ENCODE assay signal across 16 cellular contexts in genomic region chr2:145957929-145958328, GRCh38.
DNase-seq lines count a peak whose midpoint lies in the region; ATAC-seq and TF ChIP-seq lines count a peak whose summit lies in the region.
"Had no signal": no experiment of that assay in that cellular context is flagged by ENCODE, and none has a peak within 500 bp of the region (broad histone marks: within the 10 kb centered on the region; RNA-seq: fewer than 3 reads in every experiment).

No MANE protein-coding gene starts in this region.

- H3K9me3 Mint-ChIP-seq in MCF 10A (ENCODE audit: unreplicated experiment) (peaks cover 31% of the 10 kb centered on the region), endothelial cell (ENCODE audit: unreplicated experiment) (no peaks in the 10 kb centered on the region)
- H3K9me3 Mint-ChIP-seq in activated CD4-positive, alpha-beta memory T cell treated with anti-CD3 and anti-CD28 coated beads for 36 hours = peaks cover 50% of the 10 kb centered on the region

- no peaks in the 10 kb centered on the region for H3K9me2 ChIP-seq in MM.1S (replicated peaks; ENCODE audit: insufficient read depth, low read length)

- H3K4me1 ChIP-seq in breast epithelium (no peaks in the 10 kb centered on the region), MM.1S (ENCODE audit: low read length) (no peaks in the 10 kb centered on the region)
- H3K4me1 ChIP-seq: SJCRH30 had no signal

- POLR2A ChIA-PET in MCF 10A (lab: Yijun Ruan, JAX) = no interaction called here
- POLR2A ChIA-PET in activated CD4-positive, alpha-beta memory T cell treated with anti-CD3 and anti-CD28 coated beads for 36 hours (lab: Charles Lee) = no interaction called here

- H3K9ac ChIP-seq in MM.1S (ENCODE audit: low read length) = no peak overlapping the region

- H3K4me1 Mint-ChIP-seq in MCF 10A (ENCODE audit: insufficient read depth, unreplicated experiment) (no peaks in the 10 kb centered on the region), endothelial cell (ENCODE audit: unreplicated experiment) (no peaks in the 10 kb centered on the region)
- H3K4me1 Mint-ChIP-seq in activated CD4-positive, alpha-beta memory T cell treated with anti-CD3 and anti-CD28 coated beads for 36 hours (ENCODE audit: low read depth) = no peaks in the 10 kb centered on the region
- H3K4me1 Mint-ChIP-seq: CD8-positive, alpha-beta memory T cell had no signal

- DNase-seq in MCF 10A (ENCODE audit: unreplicated experiment) (peak; percentile 34), breast epithelium (ENCODE audit: low spot score in 2 of 2) (no peak), MM.1S (peak; percentile 20), epithelial cell of esophagus (ENCODE audit: low read depth) (peak; percentile 38), endothelial cell (ENCODE audit: low spot score) (no peak)
- DNase-seq in activated CD4-positive, alpha-beta memory T cell treated with anti-CD3 and anti-CD28 coated beads for 36 hours = no peak
- DNase-seq in stimulated activated CD4-positive, alpha-beta T cell treated with anti-CD3 and anti-CD28 coated beads, Interleukin-2, amount 100 ng/mL, for 24 hours = no peak
- DNase-seq: activated CD8-positive, alpha-beta T cell treated with anti-CD3 and anti-CD28 coated beads for 36 hours; activated gamma-delta T cell treated with Interleukin-2 at 50 U/mL for 16 hours; CD8-positive, alpha-beta memory T cell; effector CD4-positive, alpha-beta T cell; glutamatergic neuron; midbrain; NCI-H2081 had no signal

- no peak overlapping the region for H3K4me3 ChIP-seq in breast epithelium
- no peak overlapping the region for H3K4me3 ChIP-seq in MM.1S (ENCODE audit: low read length)
- H3K4me3 ChIP-seq in epithelial cell of esophagus (ENCODE audit: low read length) = no peak overlapping the region
- H3K4me3 ChIP-seq: SJCRH30 had no signal

- H2AFZ ChIP-seq in MM.1S (ENCODE audit: low read length) = no peak overlapping the region

- BruUV-seq in MCF 10A (replicated peaks; lab: Mats Ljungman, UMichigan) = no TSS peak

- H3K79me2 ChIP-seq in MM.1S (ENCODE audit: low read length) = no peaks in the 10 kb centered on the region

- no peaks in the 10 kb centered on the region for H3F3A ChIP-seq in MM.1S (ENCODE audit: insufficient read depth, low read length)

- H3K27ac Mint-ChIP-seq in MCF 10A (ENCODE audit: low read depth, unreplicated experiment) = no peak overlapping the region
- H3K27ac Mint-ChIP-seq in activated CD4-positive, alpha-beta memory T cell treated with anti-CD3 and anti-CD28 coated beads for 36 hours = no peak overlapping the region
- H3K27ac Mint-ChIP-seq in endothelial cell (ENCODE audit: unreplicated experiment) = no peak overlapping the region
- H3K27ac Mint-ChIP-seq: activated CD8-positive, alpha-beta T cell treated with anti-CD3 and anti-CD28 coated beads for 36 hours; CD8-positive, alpha-beta memory T cell had no signal

- H3K27me3 ChIP-seq in breast epithelium (no peaks in the 10 kb centered on the region), MM.1S (replicated peaks; ENCODE audit: insufficient read depth, low read length) (no peaks in the 10 kb centered on the region)
- H3K27me3 ChIP-seq: SJCRH30 had no signal

- ATAC-seq in GM19452 (IDR thresholded peaks at IDR 0.05; ENCODE audit: unreplicated experiment) = no peak
- ATAC-seq: activated CD8-positive, alpha-beta T cell treated with anti-CD3 and anti-CD28 coated beads for 36 hours had no signal

- no peak for TF ChIP-seq POLR2A in breast epithelium (IDR thresholded peaks at IDR 0.05)

- CTCF ChIA-PET in MCF 10A (lab: Yijun Ruan, JAX) = no interaction called here
- CTCF ChIA-PET in activated CD4-positive, alpha-beta memory T cell treated with anti-CD3 and anti-CD28 coated beads for 36 hours (lab: Charles Lee) = no interaction called here

- no peak overlapping the region for H3K4me2 ChIP-seq in MM.1S (ENCODE audit: low read depth, low read length)

- H3K27ac ChIP-seq in breast epithelium (no peak overlapping the region), MM.1S (ENCODE audit: low read length) (no peak overlapping the region)
- H3K27ac ChIP-seq: SJCRH30 had no signal

- H3K4me3 Mint-ChIP-seq in MCF 10A (ENCODE audit: unreplicated experiment) (no peak overlapping the region), endothelial cell (ENCODE audit: unreplicated experiment) (no peak overlapping the region)
- no peak overlapping the region for H3K4me3 Mint-ChIP-seq in activated CD4-positive, alpha-beta memory T cell treated with anti-CD3 and anti-CD28 coated beads for 36 hours
- H3K4me3 Mint-ChIP-seq: activated CD8-positive, alpha-beta T cell treated with anti-CD3 and anti-CD28 coated beads for 36 hours; CD8-positive, alpha-beta memory T cell had no signal

- H3K27me3 Mint-ChIP-seq in MCF 10A (ENCODE audit: insufficient read depth, unreplicated experiment) (no peaks in the 10 kb centered on the region), endothelial cell (ENCODE audit: unreplicated experiment) (no peaks in the 10 kb centered on the region)
- H3K27me3 Mint-ChIP-seq in activated CD4-positive, alpha-beta memory T cell treated with anti-CD3 and anti-CD28 coated beads for 36 hours = no peaks in the 10 kb centered on the region
- H3K27me3 Mint-ChIP-seq: activated CD8-positive, alpha-beta T cell treated with anti-CD3 and anti-CD28 coated beads for 36 hours; CD8-positive, alpha-beta memory T cell had no signal

- intact Hi-C loops in MCF 10A (cut with micrococcal nuclease) = no loop called here
- intact Hi-C loops in breast epithelium (cut with DNase I; ENCODE audit: low total_unique reads) = no loop called here
- intact Hi-C loops in activated CD4-positive, alpha-beta memory T cell treated with anti-CD3 and anti-CD28 coated beads for 36 hours (cut with micrococcal nuclease) = no loop called here

- H4K20me1 ChIP-seq in MM.1S (ENCODE audit: insufficient read depth, low read length) = no peaks in the 10 kb centered on the region

- no peak for TF ChIP-seq CTCF in MCF 10A (IDR thresholded peaks at IDR 0.05; ENCODE audit: unreplicated experiment)
- TF ChIP-seq CTCF in breast epithelium (IDR thresholded peaks at IDR 0.05) = no peak
- TF ChIP-seq CTCF in MM.1S (IDR thresholded peaks at IDR 0.05; ENCODE audit: low read length) = no peak
- TF ChIP-seq CTCF in epithelial cell of esophagus (IDR thresholded peaks at IDR 0.05; ENCODE audit: insufficient read depth, low read depth, low read length, missing control alignments) = no peak
- no peak for TF ChIP-seq CTCF in endothelial cell (IDR thresholded peaks at IDR 0.05; ENCODE audit: unreplicated experiment)

- H3K36me3 ChIP-seq in breast epithelium = no peaks in the 10 kb centered on the region
- H3K36me3 ChIP-seq in MM.1S (replicated peaks; ENCODE audit: insufficient read depth, low read length) = no peaks in the 10 kb centered on the region
- H3K36me3 ChIP-seq: SJCRH30 had no signal

- H3K36me3 Mint-ChIP-seq in MCF 10A (ENCODE audit: insufficient read depth, unreplicated experiment) = peaks cover 6% of the 10 kb centered on the region
- H3K36me3 Mint-ChIP-seq in activated CD4-positive, alpha-beta memory T cell treated with anti-CD3 and anti-CD28 coated beads for 36 hours = no peaks in the 10 kb centered on the region
- no peaks in the 10 kb centered on the region for H3K36me3 Mint-ChIP-seq in endothelial cell (ENCODE audit: low read depth, unreplicated experiment)
- H3K36me3 Mint-ChIP-seq: CD8-positive, alpha-beta memory T cell had no signal

- H3K9me3 ChIP-seq in breast epithelium (peaks cover 17 to 27% of the 10 kb centered on the region in 2 donors), MM.1S (replicated peaks; ENCODE audit: insufficient read depth, low read length) (no peaks in the 10 kb centered on the region; the same call in 1 of the 2 replicates)

Comparison
In these comparisons a context has a peak if more than half of its experiments do, and no peak if none do; other contexts are left out.
1. DNase-seq: peak in MCF 10A (single experiment), MM.1S (single experiment) and epithelial cell of esophagus (single experiment); none in breast epithelium (0 of 2), activated CD4-positive, alpha-beta memory T cell treated with anti-CD3 and anti-CD28 coated beads for 36 hours (single experiment), endothelial cell (single experiment) and stimulated activated CD4-positive, alpha-beta T cell treated with anti-CD3 and anti-CD28 coated beads, Interleukin-2, amount 100 ng/mL, for 24 hours (0 of 2).